ENCODE assay signal across 26 cellular contexts in the genomic region with DNA sequence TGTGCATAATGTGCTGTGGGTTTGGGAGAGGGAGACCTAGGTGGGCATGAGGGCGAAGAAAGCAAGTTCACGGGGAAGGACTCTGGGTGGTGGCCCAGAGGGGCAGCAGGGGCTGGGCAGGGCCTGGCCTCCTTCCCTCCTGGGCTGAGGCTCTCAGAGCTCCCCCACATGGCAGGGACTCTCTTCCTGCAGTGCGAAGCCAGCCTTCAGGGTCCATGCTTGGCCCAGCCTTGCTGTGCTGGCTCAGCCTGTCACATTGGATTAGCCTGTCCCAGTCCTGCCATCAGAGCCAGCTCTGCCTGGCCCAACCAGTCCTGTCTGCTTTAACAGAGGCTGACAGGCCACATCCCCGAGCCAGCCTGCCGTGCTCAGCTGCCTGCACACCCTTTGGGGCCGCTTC. TPM values are rescaled to one million over a fixed set of nuclear protein-coding genes. Genes with fewer than 3 reads are reported as not detected.
A peak's percentile ranks its signal among the peaks of the same experiment; 100 is the strongest.
DNase-seq lines count a peak whose midpoint lies in the region; ATAC-seq and TF ChIP-seq lines count a peak whose summit lies in the region.
"Had no signal": no experiment of that assay in that cellular context is flagged by ENCODE, and none has a peak within 500 bp of the region (broad histone marks: within the 10 kb centered on the region; RNA-seq: fewer than 3 reads in every experiment).

No MANE protein-coding gene starts in this region.

- no peaks in the 10 kb centered on the region for H3K79me1 ChIP-seq in mesendoderm (ENCODE audit: low read length)

- no peak overlapping the region for H4K5ac ChIP-seq in mesendoderm (ENCODE audit: low read length)

- H3K9ac ChIP-seq in mesendoderm (ENCODE audit: low read length), result no peak overlapping the region

- H3K36me3 ChIP-seq in mesendoderm (ENCODE audit: control insufficient read depth, insufficient read depth, low read length), result no peaks in the 10 kb centered on the region
- H3K36me3 ChIP-seq: BE2C, colonic mucosa, heart right ventricle, pancreas, tibial artery had no signal

- no peaks in the 10 kb centered on the region for H3K9me3 Mint-ChIP-seq in WTC11
- H3K9me3 Mint-ChIP-seq: activated naive CD8-positive, alpha-beta T cell treated with anti-CD3 and anti-CD28 coated beads, Interleukin-2, amount 50 U/mL, for 24 hours; activated T-helper 17 cell treated with anti-CD3 and anti-CD28 coated beads, Interleukin-2, amount 50 U/mL, for 72 hours; naive B cell; T-cell had no signal

- H3K4ac ChIP-seq in mesendoderm (ENCODE audit: low read depth, low read length), result peak overlapping the region; percentile 22

- H3K23ac ChIP-seq in mesendoderm (ENCODE audit: low read length), result no peak overlapping the region

- H2BK120ac ChIP-seq in mesendoderm (ENCODE audit: low read depth, low read length), result no peak overlapping the region

- peaks cover 32% of the 10 kb centered on the region for H3K4me1 Mint-ChIP-seq in WTC11
- H3K4me1 Mint-ChIP-seq: activated naive CD8-positive, alpha-beta T cell treated with anti-CD3 and anti-CD28 coated beads, Interleukin-2, amount 50 U/mL, for 24 hours; activated T-helper 17 cell treated with anti-CD3 and anti-CD28 coated beads, Interleukin-2, amount 50 U/mL, for 72 hours; naive B cell; T-cell had no signal

- H3K79me2 ChIP-seq in mesendoderm (ENCODE audit: control insufficient read depth, insufficient read depth, low read length), result no peaks in the 10 kb centered on the region

- H3K18ac ChIP-seq in mesendoderm (ENCODE audit: low read length), result no peak overlapping the region

- H3K4me3 Mint-ChIP-seq in WTC11, result no peak overlapping the region
- H3K4me3 Mint-ChIP-seq: activated naive CD8-positive, alpha-beta T cell treated with anti-CD3 and anti-CD28 coated beads, Interleukin-2, amount 50 U/mL, for 24 hours; activated T-helper 17 cell treated with anti-CD3 and anti-CD28 coated beads, Interleukin-2, amount 50 U/mL, for 72 hours; naive B cell; T-cell had no signal

- CTCF ChIA-PET in WTC11 (lab: Charles Lee), result interaction anchor here (0.6 to 3.4 kb wide), 5 partner anchors 9 to 783 kb away, joined by 3 to 12 read pairs (median 4); partner anchors contain the start of gene ZNF488

- no peak overlapping the region for H4K8ac ChIP-seq in mesendoderm (ENCODE audit: low read depth, low read length)

- POLR2A ChIA-PET in WTC11 (lab: Charles Lee), result interaction anchor here (0.9 kb wide), 1 partner anchor 20 kb away, joined by 3 read pairs; the partner anchor contains the start of gene ZNF488

- no peaks in the 10 kb centered on the region for H3K27me3 ChIP-seq in mesendoderm (ENCODE audit: insufficient read depth, low read length, poor library complexity)
- H3K27me3 ChIP-seq: BE2C, colonic mucosa, heart right ventricle, pancreas, tibial artery had no signal

- no peak overlapping the region for H3K4me3 ChIP-seq in mesendoderm (ENCODE audit: low read length)
- H3K4me3 ChIP-seq: colonic mucosa, heart right ventricle, pancreas, tibial artery had no signal

- peak; percentile 29 for ATAC-seq in WTC11
- no peak for ATAC-seq in GM18517 (IDR thresholded peaks at IDR 0.05; ENCODE audit: unreplicated experiment)
- no peak for ATAC-seq in HG02759 (IDR thresholded peaks at IDR 0.05; ENCODE audit: unreplicated experiment)
- ATAC-seq: activated naive CD8-positive, alpha-beta T cell treated with anti-CD3 and anti-CD28 coated beads, Interleukin-2, amount 50 U/mL, for 24 hours; activated T-helper 17 cell treated with anti-CD3 and anti-CD28 coated beads, Interleukin-2, amount 50 U/mL, for 72 hours; HepG2; pancreas; T-cell had no signal

- no peaks in the 10 kb centered on the region; the same call in 1 of the 2 replicates for H3K27me3 Mint-ChIP-seq in WTC11 (ENCODE audit: low read depth)

- H3K36me3 Mint-ChIP-seq in WTC11, result no peaks in the 10 kb centered on the region
- H3K36me3 Mint-ChIP-seq: naive B cell had no signal

- peak; percentile 54 for DNase-seq in activated effector memory CD4-positive, alpha-beta T cell treated with anti-CD3 and anti-CD28 coated beads, Interleukin-2, amount 50 U/mL, for 16 hours
- no peak for DNase-seq in activated effector memory CD4-positive, alpha-beta T cell treated with Interleukin-2 at 50 U/mL for 16 hours
- no peak for DNase-seq in WTC11 (ENCODE audit: low spot score)
- peak; percentile 57 for DNase-seq in mesendoderm
- peak; percentile 46 for DNase-seq in ureter (ENCODE audit: low spot score)
- DNase-seq in NCI-H1048 (lab: John Stamatoyannopoulos, UW), result no peak
- DNase-seq: 8988T; activated naive CD8-positive, alpha-beta T cell treated with anti-CD3 and anti-CD28 coated beads, Interleukin-2, amount 50 U/mL, for 24 hours; BE2C; colonic mucosa; COR-L47; heart right ventricle; mammary epithelial cell; naive B cell; NCI-H526; SIG-M5; stimulated activated CD4-positive, alpha-beta T cell treated with anti-CD3 and anti-CD28 coated beads, Interleukin-2, amount 100 ng/mL, for 24 hours; stimulated activated naive CD4-positive, alpha-beta T cell treated with Interleukin-2 at 50 U/mL for 16 hours; T-cell had no signal

- no peak overlapping the region for H3K4me2 ChIP-seq in mesendoderm (ENCODE audit: low read length)

- H2BK15ac ChIP-seq in mesendoderm (replicated peaks; ENCODE audit: low read depth), result no peak overlapping the region

- no peak overlapping the region for H3K56ac ChIP-seq in mesendoderm (ENCODE audit: low read length)

- no peak overlapping the region for H3K27ac ChIP-seq in mesendoderm (ENCODE audit: low read depth, low read length)
- H3K27ac ChIP-seq: colonic mucosa, heart right ventricle, pancreas, tibial artery had no signal

- H2BK5ac ChIP-seq in mesendoderm (ENCODE audit: low read length), result no peak overlapping the region

- H2AK5ac ChIP-seq in mesendoderm (ENCODE audit: low read length), result no peak overlapping the region

- H3K4me1 ChIP-seq in mesendoderm (ENCODE audit: control insufficient read depth, low read depth, low read length), result peaks cover 14% of the 10 kb centered on the region
- H3K4me1 ChIP-seq: BE2C, colonic mucosa, pancreas had no signal

- WGBS in mesendoderm (ENCODE audit: extremely low coverage, insufficient coverage, low lambda C conversion rate), result no CpG with 5 or more reads among the region's 6 CpGs

- TF ChIP-seq CTCF in WTC11 (IDR thresholded peaks at IDR 0.05), result no peak

- H3K27ac Mint-ChIP-seq in WTC11, result no peak overlapping the region
- H3K27ac Mint-ChIP-seq: activated naive CD8-positive, alpha-beta T cell treated with anti-CD3 and anti-CD28 coated beads, Interleukin-2, amount 50 U/mL, for 24 hours; activated T-helper 17 cell treated with anti-CD3 and anti-CD28 coated beads, Interleukin-2, amount 50 U/mL, for 72 hours; naive B cell; T-cell had no signal

TF ChIP-seq in WTC11, 78 proteins besides CTCF, POLR2A, EP300 and RAD21 (continues in another document):
- TF ChIP-seq PRDM15 (CRISPR knock-in tag; IDR thresholded peaks at IDR 0.05) (no peak), ATF6 (CRISPR knock-in tag; IDR thresholded peaks at IDR 0.05) (no peak)

RNA-seq across cellular contexts. Expression of gene ZNF488, which starts 20.4 kb away (rescaled TPM):
- total RNA-seq in WTC11 (2021) (7.1 to 8.7 TPM (median 8.0 TPM) in 3 replicates), ureter (1.8 TPM)
- 2.9 TPM for polyA plus RNA-seq in mesendoderm (2013, experiment 1 of 2)
- polyA plus RNA-seq in mesendoderm (2013, experiment 2 of 2), result 3.2 TPM
- total RNA-seq: T-cell had no signal
- polyA plus RNA-seq: pancreas had no signal

RNA-seq across cellular contexts. Expression of gene RBP3, which starts 56.3 kb away (rescaled TPM):
- not detected in 3 replicates for total RNA-seq in WTC11 (2021)
- polyA plus RNA-seq in mesendoderm (2013, experiment 1 of 2), result not detected
- polyA plus RNA-seq in mesendoderm (2013, experiment 2 of 2), result not detected
- not detected for total RNA-seq in ureter
- total RNA-seq: activated T-helper 17 cell treated with anti-CD3 and anti-CD28 coated beads, Interleukin-2, amount 50 U/mL, for 72 hours; colonic mucosa; Daoy; heart right ventricle; HepG2; mammary epithelial cell; pancreas; T-cell had no signal
- polyA plus RNA-seq: heart right ventricle, HepG2, mammary epithelial cell, pancreas had no signal

Comparison
In these comparisons a context has a peak if more than half of its experiments do, and no peak if none do; other contexts are left out.
1. DNase-seq: peak in activated effector memory CD4-positive, alpha-beta T cell treated with anti-CD3 and anti-CD28 coated beads, Interleukin-2, amount 50 U/mL, for 16 hours (single experiment), mesendoderm (single experiment) and ureter (single experiment); none in activated effector memory CD4-positive, alpha-beta T cell treated with Interleukin-2 at 50 U/mL for 16 hours (single experiment), WTC11 (single experiment) and NCI-H1048 (single experiment).